Comparison of ENCODE assay signal across 14 cellular contexts in the genomic region with DNA sequence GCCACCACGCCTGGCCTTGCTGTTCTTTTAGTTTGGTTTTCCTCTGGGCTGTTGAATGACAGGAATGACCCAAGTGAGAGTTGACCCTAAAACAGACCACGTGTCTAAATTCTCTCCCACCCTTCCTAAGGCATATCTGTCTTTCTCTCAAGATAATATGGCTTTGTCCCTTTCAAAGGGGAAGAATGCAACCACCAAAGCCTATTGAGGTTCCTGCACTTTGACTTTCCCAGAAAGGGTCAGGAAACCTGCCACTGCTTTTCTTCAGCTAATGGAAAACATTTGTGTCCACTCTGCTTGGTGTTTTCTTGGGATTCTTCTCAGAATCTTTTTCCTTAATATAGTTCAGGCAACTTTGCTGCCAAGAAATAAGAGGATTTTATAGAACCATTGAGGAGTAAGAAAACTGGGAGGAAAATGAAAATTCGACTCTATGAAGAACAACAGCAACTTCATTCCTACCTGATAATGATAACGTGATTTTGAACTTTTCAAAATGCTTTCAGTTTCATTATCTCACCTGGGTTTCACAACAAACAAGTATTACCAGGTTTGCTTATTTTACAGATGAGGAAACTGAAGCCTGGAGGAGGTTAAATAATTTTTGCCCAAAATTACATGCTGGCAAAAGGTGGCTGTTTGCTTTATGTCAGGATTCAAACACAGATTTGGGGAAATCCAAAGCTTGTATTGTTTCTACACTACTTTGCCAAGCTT. TPM values are rescaled to one million over a fixed set of nuclear protein-coding genes. Genes with fewer than 3 reads are reported as not detected.
DNase-seq lines count a peak whose midpoint lies in the region; ATAC-seq and TF ChIP-seq lines count a peak whose summit lies in the region.
"Had no signal": no experiment of that assay in that cellular context is flagged by ENCODE, and none has a peak within 500 bp of the region (broad histone marks: within the 10 kb centered on the region; RNA-seq: fewer than 3 reads in every experiment).

No MANE protein-coding gene starts in this region.

- no peaks in the 10 kb centered on the region for H3K27me3 ChIP-seq in adipocyte (replicated peaks; ENCODE audit: control insufficient read depth, insufficient read depth, low read length)
- H3K27me3 ChIP-seq in smooth muscle cell (ENCODE audit: low read depth) = no peaks in the 10 kb centered on the region
- H3K27me3 ChIP-seq in WERI-Rb-1 (ENCODE audit: insufficient read depth, low read depth, severe bottlenecking) = no peaks in the 10 kb centered on the region
- H3K27me3 ChIP-seq: Peyer's patch had no signal

- peak; percentile 42 for ATAC-seq in left colon

- intact Hi-C loops in left colon (cut with DNase I, micrococcal nuclease) = no loop called here

- no peak overlapping the region; the same call in 1 of the 2 replicates for H3K27ac ChIP-seq in HEK293 (ENCODE audit: extremely low read depth, low read depth, low read length)
- no peak overlapping the region for H3K27ac ChIP-seq in smooth muscle cell (ENCODE audit: low read depth)
- no peak overlapping the region for H3K27ac ChIP-seq in WERI-Rb-1
- H3K27ac ChIP-seq: Peyer's patch had no signal

- no peak overlapping the region for H2AFZ ChIP-seq in smooth muscle cell (ENCODE audit: low read depth)

- DNase-seq in adipocyte (ENCODE audit: low read depth) (no peak), left colon (no peak), smooth muscle cell (lab: John Stamatoyannopoulos, UW; ENCODE audit: unreplicated experiment) (no peak), WERI-Rb-1 (no peak), foreskin fibroblast (no peak), NCI-H69 (lab: John Stamatoyannopoulos, UW) (no peak), NCI-H1436 treated with DMSO at 0.1 percent for 48 hours (lab: John Stamatoyannopoulos, UW) (no peak)
- DNase-seq: activated CD4-positive, alpha-beta T cell treated with anti-CD3 and anti-CD28 coated beads, Interleukin-2, amount 50 U/mL, for 48 hours; activated gamma-delta T cell; NCI-H1048; Peyer's patch; T-helper 2 cell had no signal

- POLR2A ChIA-PET in HEK293 (lab: Yijun Ruan, JAX) = no interaction called here

- H3K4me3 ChIP-seq in HEK293 (ENCODE audit: low read depth, low read length) (no peak overlapping the region), adipocyte (ENCODE audit: low read length) (peak overlapping the region; percentile 96), smooth muscle cell (peak overlapping the region; percentile 6), WERI-Rb-1 (ENCODE audit: low read depth, low read length) (no peak overlapping the region), foreskin fibroblast (ENCODE audit: low read depth in 1 of 2, low read length in 2 of 2) (peak overlapping the region in 1 of 2 donors; percentile 25)

- no peak overlapping the region for H3K4me2 ChIP-seq in smooth muscle cell

- CTCF ChIA-PET in HEK293 (lab: Yijun Ruan, JAX) = interaction anchor here (0.6 kb wide), 1 partner anchor 28 kb away, joined by 4 read pairs; no protein-coding TSS in a partner anchor

- peaks cover 100% of the 10 kb centered on the region for H4K20me1 ChIP-seq in smooth muscle cell (ENCODE audit: low read depth)

- TF ChIP-seq CTCF in HEK293 (tag by site-specific recombination; IDR thresholded peaks at IDR 0.05) (no peak), smooth muscle cell (IDR thresholded peaks at IDR 0.05; ENCODE audit: borderline replicate concordance, insufficient read depth, poor library complexity, severe bottlenecking) (no peak), WERI-Rb-1 (IDR thresholded peaks at IDR 0.05; ENCODE audit: low read depth, low read length) (no peak), foreskin fibroblast (IDR thresholded peaks at IDR 0.05; ENCODE audit: low read depth, low read length) (no peak)

- H3K4me1 ChIP-seq in HEK293 (ENCODE audit: control insufficient read depth, insufficient read depth, low read length) (peaks cover 43% of the 10 kb centered on the region), adipocyte (ENCODE audit: control insufficient read depth, insufficient read depth, low read length) (peaks cover 61% of the 10 kb centered on the region), smooth muscle cell (ENCODE audit: low read depth) (peaks cover 22% of the 10 kb centered on the region)
- H3K4me1 ChIP-seq: BE2C had no signal

- H3F3A ChIP-seq in smooth muscle cell (ENCODE audit: low read depth) = no peaks in the 10 kb centered on the region

- peaks cover 100% of the 10 kb centered on the region for H3K79me2 ChIP-seq in smooth muscle cell (ENCODE audit: low read depth)

- H3K9me3 ChIP-seq in HEK293 (ENCODE audit: control insufficient read depth, insufficient read depth, low read depth, low read length) (no peaks in the 10 kb centered on the region), adipocyte (ENCODE audit: control insufficient read depth, low read length) (no peaks in the 10 kb centered on the region), smooth muscle cell (replicated peaks; ENCODE audit: low read depth) (no peaks in the 10 kb centered on the region), WERI-Rb-1 (ENCODE audit: severe bottlenecking) (no peaks in the 10 kb centered on the region)
- H3K9me3 ChIP-seq: BE2C, Peyer's patch had no signal

- H3K9ac ChIP-seq in adipocyte (ENCODE audit: low read length) (peak overlapping the region; percentile 19), smooth muscle cell (ENCODE audit: low read depth) (no peak overlapping the region)

- H3K36me3 ChIP-seq in HEK293 (ENCODE audit: control insufficient read depth in 2 of 2, insufficient read depth in 1 of 2, low read length in 2 of 2) (no peaks in the 10 kb centered on the region), adipocyte (ENCODE audit: control insufficient read depth, insufficient read depth, low read length, severe bottlenecking) (peaks cover 3% of the 10 kb centered on the region), smooth muscle cell (ENCODE audit: low read depth) (no peaks in the 10 kb centered on the region), WERI-Rb-1 (no peaks in the 10 kb centered on the region)
- H3K36me3 ChIP-seq: BE2C, Peyer's patch had no signal

- WGBS in smooth muscle cell (ENCODE audit: low lambda C conversion rate) = 75% methylated on average over 4 of the region's 4 CpGs

TF ChIP-seq in HEK293, 187 proteins besides CTCF, POLR2A, EP300 and RAD21:
- no peak for TF ChIP-seq ZNF16 (tag by site-specific recombination; IDR thresholded peaks at IDR 0.05; ENCODE audit: low read depth)
- TF ChIP-seq, protein P1, sequence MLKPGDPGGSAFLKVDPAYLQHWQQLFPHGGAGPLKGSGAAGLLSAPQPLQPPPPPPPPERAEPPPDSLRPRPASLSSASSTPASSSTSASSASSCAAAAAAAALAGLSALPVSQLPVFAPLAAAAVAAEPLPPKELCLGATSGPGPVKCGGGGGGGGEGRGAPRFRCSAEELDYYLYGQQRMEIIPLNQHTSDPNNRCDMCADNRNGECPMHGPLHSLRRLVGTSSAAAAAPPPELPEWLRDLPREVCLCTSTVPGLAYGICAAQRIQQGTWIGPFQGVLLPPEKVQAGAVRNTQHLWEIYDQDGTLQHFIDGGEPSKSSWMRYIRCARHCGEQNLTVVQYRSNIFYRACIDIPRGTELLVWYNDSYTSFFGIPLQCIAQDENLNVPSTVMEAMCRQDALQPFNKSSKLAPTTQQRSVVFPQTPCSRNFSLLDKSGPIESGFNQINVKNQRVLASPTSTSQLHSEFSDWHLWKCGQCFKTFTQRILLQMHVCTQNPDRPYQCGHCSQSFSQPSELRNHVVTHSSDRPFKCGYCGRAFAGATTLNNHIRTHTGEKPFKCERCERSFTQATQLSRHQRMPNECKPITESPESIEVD (tag by site-specific recombination; IDR thresholded peaks at IDR 0.05) = peak; percentile 38; the same call in 1 of the 2 replicates

RNA-seq across cellular contexts. Expression of a gene that starts 6.9 kb away (rescaled TPM):
- total RNA-seq in left colon (10 to 100 TPM; 29.8 to 46.5 TPM), smooth muscle cell (74.3 and 81.5 TPM in 2 replicates)
- polyA plus RNA-seq in smooth muscle cell = 48.5 and 56.9 TPM in 2 replicates

Comparison
In these comparisons a context has a peak if more than half of its experiments do, and no peak if none do; other contexts are left out.
1. H3K4me3 ChIP-seq: peak in adipocyte (single experiment) and smooth muscle cell (single experiment); none in HEK293 (single experiment) and WERI-Rb-1 (single experiment).